In genomic region chr13:21176195-21176981, GRCh38 we compare ENCODE assay signal across 1 cellular context.
TF ChIP-seq lines count a peak whose summit lies in the region.

MRPL57 (plus strand) TSS chr13:21176658; CDS start chr13:21176917, 259 bp downstream.
SKA3 (minus strand) TSS chr13:21176552; CDS start chr13:21176477, 75 bp downstream.

TF ChIP-seq in K562, 482 proteins besides CTCF, POLR2A, EP300 and RAD21 (continued from another document and continues in another):
- TF ChIP-seq SFPQ (IDR thresholded peaks at IDR 0.05; ENCODE audit: low read depth, low read length) (no peak), HEY1 (CRISPR knock-in tag; IDR thresholded peaks at IDR 0.05; ENCODE audit: borderline replicate concordance) (no peak), JUN (IDR thresholded peaks at IDR 0.05; ENCODE audit: borderline replicate concordance, low read depth, low read length) (no peak), JUN (CRISPR knock-in tag; IDR thresholded peaks at IDR 0.05; ENCODE audit: borderline replicate concordance) (0 out of 2 replicates have a peak, but pooled peaks have one; percentile 22), MTA1 (IDR thresholded peaks at IDR 0.05; ENCODE audit: borderline replicate concordance) (no peak), E2F3 (CRISPR knock-in tag; IDR thresholded peaks at IDR 0.05) (peak; percentile 88), BACH1 (tag; IDR thresholded peaks at IDR 0.05) (no peak), SUPT5H (IDR thresholded peaks at IDR 0.05) (peak; percentile 94), SETDB1 (IDR thresholded peaks at IDR 0.05; ENCODE audit: low read length) (no peak), POLR2B (IDR thresholded peaks at IDR 0.05; ENCODE audit: low read depth, partially characterized antibody) (peak; percentile 90), CREB1 (IDR thresholded peaks at IDR 0.05) (peak; percentile 13; the same call in 1 of the 2 replicates), CREB1 (CRISPR knock-in tag; IDR thresholded peaks at IDR 0.05) (peak; percentile 57), CTCFL (IDR thresholded peaks at IDR 0.05; ENCODE audit: borderline replicate concordance, insufficient read depth, low read depth, low read length, poor library complexity, severe bottlenecking) (peak; percentile 61), XRCC5 (IDR thresholded peaks at IDR 0.05; ENCODE audit: low read depth, low read length) (no peak), ZNF143 (CRISPR knock-in tag; IDR thresholded peaks at IDR 0.05) (peak; percentile 62; the same call in 1 of the 2 replicates), ZNF347 (CRISPR knock-in tag; IDR thresholded peaks at IDR 0.05; ENCODE audit: low read depth) (no peak), ZNF324 (CRISPR knock-in tag; IDR thresholded peaks at IDR 0.05) (no peak), OTX1 (CRISPR knock-in tag; IDR thresholded peaks at IDR 0.05) (no peak), MCM7 (IDR thresholded peaks at IDR 0.05) (no peak), ZNF140 (CRISPR knock-in tag; IDR thresholded peaks at IDR 0.05) (no peak), RBM25 (IDR thresholded peaks at IDR 0.05; ENCODE audit: low read depth, low read length, severe bottlenecking) (peak; percentile 96), SRSF9 (IDR thresholded peaks at IDR 0.05; ENCODE audit: borderline replicate concordance, low read depth, low read length) (no peak), RBBP5 (IDR thresholded peaks at IDR 0.05; ENCODE audit: borderline replicate concordance, insufficient read depth, low read length, poor library complexity, severe bottlenecking) (peak; percentile 94), STAG1 (CRISPR knock-in tag; IDR thresholded peaks at IDR 0.05; ENCODE audit: borderline replicate concordance) (no peak), NONO (IDR thresholded peaks at IDR 0.05; ENCODE audit: low read depth in 2 of 2, low read length in 1 of 2) (peak in 1 of 2 experiments; percentile 13; a peak in 1 of 4 replicates), GTF2E2 (tag; IDR thresholded peaks at IDR 0.05) (peak; percentile 63; the same call in 1 of the 2 replicates), USF2 (CRISPR knock-in tag; IDR thresholded peaks at IDR 0.05) (no peak), PTRF (tag; IDR thresholded peaks at IDR 0.05) (no peak), MTA2 (IDR thresholded peaks at IDR 0.05; ENCODE audit: low read depth) (no peak), ZNF655 (CRISPR knock-in tag; IDR thresholded peaks at IDR 0.05) (no peak), MGA (IDR thresholded peaks at IDR 0.05) (0 out of 2 replicates have a peak, but pooled peaks have one; percentile 5), RBM17 (IDR thresholded peaks at IDR 0.05; ENCODE audit: borderline replicate concordance, low read depth, low read length) (no peak), MXI1 (IDR thresholded peaks at IDR 0.05; ENCODE audit: low read depth, low read length) (peak; percentile 23; the same call in 1 of the 2 replicates), AFF1 (IDR thresholded peaks at IDR 0.05; ENCODE audit: low read depth in 1 of 2, partially characterized antibody in 2 of 2) (no peak), ERF (CRISPR knock-in tag; IDR thresholded peaks at IDR 0.05) (0 out of 2 replicates have a peak, but pooled peaks have one; percentile 31), MAZ (CRISPR knock-in tag; conservative IDR thresholded peaks at IDR 0.05 in 1 of 2, IDR thresholded peaks at IDR 0.05 in 1 of 2) (peak in 1 of 2 experiments; percentile 21; a peak in 2 of 4 replicates), TCF3 (CRISPR knock-in tag; IDR thresholded peaks at IDR 0.05) (peak; percentile 7; the same call in 1 of the 2 replicates), LEF1 (IDR thresholded peaks at IDR 0.05) (no peak), ZNF436 (CRISPR knock-in tag; IDR thresholded peaks at IDR 0.05) (no peak), KLF13 (tag; IDR thresholded peaks at IDR 0.05; ENCODE audit: borderline replicate concordance, low read depth) (peak; percentile 85; the same call in 1 of the 2 replicates), HNRNPK (IDR thresholded peaks at IDR 0.05; ENCODE audit: low read depth, low read length, poor library complexity, severe bottlenecking) (no peak), NCOA6 (IDR thresholded peaks at IDR 0.05) (no peak), NFATC3 (IDR thresholded peaks at IDR 0.05) (no peak)
